1 cellular context compared by ENCODE assay signal in genomic region chr9:35771524-35771923, GRCh38.
TF ChIP-seq lines count a peak whose summit lies in the region.

No MANE protein-coding gene starts in this region.

TF ChIP-seq in IMR-90, 13 proteins besides CTCF, POLR2A, EP300 and RAD21 (continued from another document):
- no peak for TF ChIP-seq ELK1 (IDR thresholded peaks at IDR 0.05; ENCODE audit: borderline replicate concordance, low read depth, low read length)
- TF ChIP-seq BHLHE40 (IDR thresholded peaks at IDR 0.05; ENCODE audit: low read depth, low read length) = no peak
- no peak for TF ChIP-seq RFX5 (IDR thresholded peaks at IDR 0.05; ENCODE audit: low read depth, low read length)
- TF ChIP-seq SMC3 (IDR thresholded peaks at IDR 0.05; ENCODE audit: low read depth, low read length) = no peak
